15 cellular contexts compared by ENCODE assay signal in genomic region chr19:2587001-2587719, GRCh38.
DNase-seq lines count a peak whose midpoint lies in the region; ATAC-seq and TF ChIP-seq lines count a peak whose summit lies in the region.
"Had no signal": no experiment of that assay in that cellular context is flagged by ENCODE, and none has a peak within 500 bp of the region (broad histone marks: within the 10 kb centered on the region; RNA-seq: fewer than 3 reads in every experiment).

No MANE protein-coding gene starts in this region.

- H3K4me1 Mint-ChIP-seq in endodermal cell (peaks cover 38% of the 10 kb centered on the region), nephron progenitor cell (peaks cover 47% of the 10 kb centered on the region), immature natural killer cell (no peaks in the 10 kb centered on the region)

- peak overlapping the region; percentile 94 for H3K27ac Mint-ChIP-seq in endodermal cell
- peak overlapping the region; percentile 95 for H3K27ac Mint-ChIP-seq in nephron progenitor cell
- H3K27ac Mint-ChIP-seq in immature natural killer cell: no peak overlapping the region

- CTCF ChIA-PET in Panc1 (lab: Charles Lee): interaction anchor here (0.8 to 1.1 kb wide), 2 partner anchors 8 to 27 kb away, joined by 3 to 6 read pairs; no protein-coding TSS in a partner anchor

- POLR2A ChIA-PET in Panc1 (lab: Charles Lee): no interaction called here

- no peak for TF ChIP-seq CTCF in Panc1 (IDR thresholded peaks at IDR 0.05)
- TF ChIP-seq CTCF in endodermal cell (conservative IDR thresholded peaks at IDR 0.05): no peak
- TF ChIP-seq CTCF in nephron progenitor cell (IDR thresholded peaks at IDR 0.05): no peak
- no peak for TF ChIP-seq CTCF in transverse colon (IDR thresholded peaks at IDR 0.05)

- in situ Hi-C loops in Panc1 (cut with HindIII; ENCODE audit: low pct_unique_long_range_greater_than_20kb, low sequenced_read_pairs) (no loop called here), transverse colon (cut with MboI; ENCODE audit: low pct_ligation_motif_present in 1 of 4, low pct_unique_long_range_greater_than_20kb in 1 of 4, low sequenced_read_pairs in 3 of 4) (no loop called here)

- TF ChIP-seq EP300 in transverse colon (IDR thresholded peaks at IDR 0.05; ENCODE audit: low read depth): no peak

- H3K27me3 Mint-ChIP-seq in endodermal cell (ENCODE audit: insufficient read depth): no peaks in the 10 kb centered on the region
- peaks cover 7% of the 10 kb centered on the region for H3K27me3 Mint-ChIP-seq in nephron progenitor cell (ENCODE audit: low read depth, poor library complexity)
- peaks cover 0 to 4% (median 2%) of the 10 kb centered on the region in 3 donors for H3K27me3 Mint-ChIP-seq in immature natural killer cell (ENCODE audit: low read depth in 3 of 3)
- H3K27me3 Mint-ChIP-seq: IgD-negative memory B cell had no signal

- H3K4me1 ChIP-seq in Panc1 (ENCODE audit: control insufficient read depth, insufficient read depth, low read length) (no peaks in the 10 kb centered on the region; the same call in 1 of the 2 replicates), endodermal cell (ENCODE audit: control insufficient read depth, insufficient read depth, low read length) (peaks cover 12% of the 10 kb centered on the region), transverse colon (peaks cover 0 to 27% (median 12%) of the 10 kb centered on the region in 4 donors)

- H3K4me3 Mint-ChIP-seq in endodermal cell: peak overlapping the region; percentile 22
- H3K4me3 Mint-ChIP-seq in nephron progenitor cell: peak overlapping the region; percentile 16
- no peak overlapping the region for H3K4me3 Mint-ChIP-seq in immature natural killer cell
- H3K4me3 Mint-ChIP-seq: neural crest cell had no signal

- H3K4me3 ChIP-seq in Panc1 (ENCODE audit: low read depth in 2 of 2, low read length in 2 of 2) (no peak overlapping the region), endodermal cell (ENCODE audit: low read length) (no peak overlapping the region), transverse colon (no peak overlapping the region)
- H3K4me3 ChIP-seq: cardiac muscle cell had no signal

- H3K27me3 ChIP-seq in Panc1 (ENCODE audit: control insufficient read depth, insufficient read depth, low read length): no peaks in the 10 kb centered on the region
- H3K27me3 ChIP-seq in endodermal cell (ENCODE audit: control insufficient read depth, insufficient read depth, low read length, poor library complexity, severe bottlenecking): no peaks in the 10 kb centered on the region
- H3K27me3 ChIP-seq in transverse colon: no peaks in the 10 kb centered on the region
- H3K27me3 ChIP-seq: cardiac muscle cell had no signal

- no TSS peak for BruUV-seq in Panc1 (replicated peaks; lab: Mats Ljungman, UMichigan)

- DNase-seq in Panc1 (ENCODE audit: low read depth, low spot score) (no peak), endodermal cell (peak; percentile 83), nephron progenitor cell (no peak), transverse colon (no peak), immature natural killer cell (no peak), SKM-1 treated with dmso at 0.1 percent for 144 hours (lab: John Stamatoyannopoulos, UW; ENCODE audit: unreplicated experiment) (no peak), cortex of kidney (lab: John Stamatoyannopoulos, UW) (no peak)
- DNase-seq: activated CD4-positive, alpha-beta T cell treated with anti-CD3 and anti-CD28 coated beads, Interleukin-2, amount 50 U/mL, for 1 hour; NCI-H187 treated with DMSO at 0.1 percent for 48 hours; NCI-H82; SW 1271 had no signal

- H3K36me3 ChIP-seq in Panc1 (ENCODE audit: control insufficient read depth, insufficient read depth, low read length): no peaks in the 10 kb centered on the region
- H3K36me3 ChIP-seq in endodermal cell (ENCODE audit: control insufficient read depth, insufficient read depth, low read length): no peaks in the 10 kb centered on the region
- H3K36me3 ChIP-seq in transverse colon: no peaks in the 10 kb centered on the region
- H3K36me3 ChIP-seq: cardiac muscle cell had no signal

- ATAC-seq in Panc1 (peak; percentile 56; the same call in 1 of the 2 replicates), HG03108 (IDR thresholded peaks at IDR 0.05; ENCODE audit: unreplicated experiment) (no peak)

- H3K9ac ChIP-seq in endodermal cell (ENCODE audit: extremely low read depth, low read length, poor library complexity, severe bottlenecking): no peak overlapping the region

- intact Hi-C loops in Panc1 (cut with micrococcal nuclease; ENCODE audit: unreplicated experiment) (no loop called here), transverse colon (cut with DNase I; ENCODE audit: low total_unique reads) (no loop called here)

- H3K36me3 Mint-ChIP-seq in endodermal cell (ENCODE audit: low read depth): peaks cover 11% of the 10 kb centered on the region
- peaks cover 12% of the 10 kb centered on the region for H3K36me3 Mint-ChIP-seq in nephron progenitor cell (ENCODE audit: low read depth)
- H3K36me3 Mint-ChIP-seq in immature natural killer cell: peaks cover 0 to 3% (median 0%) of the 10 kb centered on the region in 3 donors

- H3K27ac ChIP-seq in Panc1 (ENCODE audit: low read length): 0 out of 2 replicates have a peak overlapping the region, but pooled peaks have one; percentile 51
- H3K27ac ChIP-seq in endodermal cell (ENCODE audit: low read depth, low read length): no peak overlapping the region
- H3K27ac ChIP-seq in transverse colon: peak overlapping the region; percentile 41 to 69 (median 51)
- H3K27ac ChIP-seq: cardiac muscle cell had no signal

- 57% methylated on average over 26 to 32 of the region's 32 CpGs for WGBS in endodermal cell (ENCODE audit: insufficient coverage in 1 of 2, insufficient read length in 1 of 2), 2 experiments
- WGBS in transverse colon (ENCODE audit: low coverage in 1 of 2), 2 donors: 89% methylated on average over 32 of the region's 32 CpGs; no CpG with 5 or more reads in 1 of the 2 donors

- H3K9me3 ChIP-seq in Panc1 (ENCODE audit: control insufficient read depth, insufficient read depth, low read depth, low read length): no peaks in the 10 kb centered on the region
- peaks cover 21% of the 10 kb centered on the region for H3K9me3 ChIP-seq in endodermal cell (ENCODE audit: control insufficient read depth, low read length)
- peaks cover 0 to 6% of the 10 kb centered on the region in 2 donors for H3K9me3 ChIP-seq in transverse colon

- TF ChIP-seq POLR2A in transverse colon (IDR thresholded peaks at IDR 0.05): no peak

- peaks cover 24% of the 10 kb centered on the region for H3K9me3 Mint-ChIP-seq in endodermal cell
- H3K9me3 Mint-ChIP-seq in nephron progenitor cell: peaks cover 32% of the 10 kb centered on the region
- H3K9me3 Mint-ChIP-seq in immature natural killer cell: peaks cover 0 to 6% (median 0%) of the 10 kb centered on the region in 6 donors
- H3K9me3 Mint-ChIP-seq: IgD-negative memory B cell had no signal

Comparison
In these comparisons a context has a peak if more than half of its experiments do, and no peak if none do; other contexts are left out.
1. H3K27ac Mint-ChIP-seq: peak in endodermal cell (single experiment) and nephron progenitor cell (single experiment); none in immature natural killer cell (0 of 6).
2. H3K4me3 Mint-ChIP-seq: peak in endodermal cell (single experiment) and nephron progenitor cell (single experiment); none in immature natural killer cell (0 of 5).